1 cellular context compared by ENCODE assay signal in genomic region chr19:18304496-18305312, GRCh38.
TF ChIP-seq lines count a peak whose summit lies in the region.

No MANE protein-coding gene starts in this region.

TF ChIP-seq in GM12878, 131 proteins besides CTCF, POLR2A, EP300 and RAD21 (continues in another document):
- TF ChIP-seq SUPT20H (IDR thresholded peaks at IDR 0.05; ENCODE audit: borderline replicate concordance, control insufficient read depth, low read depth, low read length) (no peak), TARDBP (IDR thresholded peaks at IDR 0.05; ENCODE audit: borderline replicate concordance) (no peak), TCF3 (IDR thresholded peaks at IDR 0.05; ENCODE audit: borderline replicate concordance, insufficient read depth, low read depth, low read length) (peak; percentile 39; the same call in 1 of the 2 replicates), PBX3 (IDR thresholded peaks at IDR 0.05; ENCODE audit: insufficient replicate concordance, low read depth, low read length) (no peak), CEBPZ (IDR thresholded peaks at IDR 0.05; ENCODE audit: low read depth, low read length) (no peak), ZNF384 (IDR thresholded peaks at IDR 0.05; ENCODE audit: borderline replicate concordance, low read depth, low read length) (no peak), MTA3 (IDR thresholded peaks at IDR 0.05; ENCODE audit: borderline replicate concordance, low read length) (no peak), KDM1A (IDR thresholded peaks at IDR 0.05; ENCODE audit: borderline replicate concordance) (no peak), STAT3 (IDR thresholded peaks at IDR 0.05; ENCODE audit: low read depth, low read length) (no peak), E2F8 (IDR thresholded peaks at IDR 0.05; ENCODE audit: low read depth, partially characterized antibody) (no peak), CREB1 (IDR thresholded peaks at IDR 0.05; ENCODE audit: low read depth) (peak; percentile 52), BMI1 (IDR thresholded peaks at IDR 0.05; ENCODE audit: borderline replicate concordance) (0 out of 2 replicates have a peak, but pooled peaks have one; percentile 18), FOXK2 (IDR thresholded peaks at IDR 0.05) (no peak), IKZF1 (conservative IDR thresholded peaks at IDR 0.05) (peak; percentile 89), ZBTB40 (IDR thresholded peaks at IDR 0.05; ENCODE audit: borderline replicate concordance) (peak; percentile 42; the same call in 1 of the 2 replicates), PAX8 (IDR thresholded peaks at IDR 0.05) (no peak), FOS (IDR thresholded peaks at IDR 0.05; ENCODE audit: borderline replicate concordance, extremely low read depth, insufficient read length) (no peak), HDAC2 (IDR thresholded peaks at IDR 0.05) (no peak), CHD4 (IDR thresholded peaks at IDR 0.05) (no peak), FOXM1 (IDR thresholded peaks at IDR 0.05; ENCODE audit: low read depth, low read length) (no peak), HDAC6 (IDR thresholded peaks at IDR 0.05; ENCODE audit: unreplicated experiment) (no peak), GATAD2B (conservative IDR thresholded peaks at IDR 0.05; ENCODE audit: low read depth) (peak; percentile 84), ZNF592 (IDR thresholded peaks at IDR 0.05) (no peak), ESRRA (IDR thresholded peaks at IDR 0.05; ENCODE audit: low read length) (0 out of 2 replicates have a peak, but pooled peaks have one; percentile 48), RAD51 (IDR thresholded peaks at IDR 0.05) (no peak), DPF2 (IDR thresholded peaks at IDR 0.05) (peak; percentile 90), SMC3 (IDR thresholded peaks at IDR 0.05; ENCODE audit: borderline replicate concordance, low read length) (peak; percentile 16; the same call in 1 of the 2 replicates), ATF7 (IDR thresholded peaks at IDR 0.05; ENCODE audit: low read depth) (0 out of 2 replicates have a peak, but pooled peaks have one; percentile 7), ATF2 (IDR thresholded peaks at IDR 0.05; ENCODE audit: low read length) (no peak), EGR1 (IDR thresholded peaks at IDR 0.05; ENCODE audit: borderline replicate concordance in 1 of 2, low read depth in 2 of 2, low read length in 2 of 2) (peak in 1 of 2 experiments; percentile 75; a peak in 2 of 3 replicates), SIN3A (IDR thresholded peaks at IDR 0.05; ENCODE audit: low read depth, low read length) (peak; percentile 71), SPI1 (IDR thresholded peaks at IDR 0.05; ENCODE audit: borderline replicate concordance, insufficient read depth, low read depth, low read length) (no peak), YY1 (IDR thresholded peaks at IDR 0.05; ENCODE audit: low read depth, low read length) (0 out of 2 replicates have a peak, but pooled peaks have one; percentile 62), ZBTB33 (IDR thresholded peaks at IDR 0.05) (no peak), MYB (IDR thresholded peaks at IDR 0.05; ENCODE audit: borderline replicate concordance, low read depth, low read length) (no peak), ZNF207 (IDR thresholded peaks at IDR 0.05; ENCODE audit: borderline replicate concordance) (no peak), BCL3 (IDR thresholded peaks at IDR 0.05; ENCODE audit: borderline replicate concordance, insufficient read depth, low read depth, low read length, poor library complexity, severe bottlenecking) (peak; percentile 11), NBN (IDR thresholded peaks at IDR 0.05) (peak; percentile 75)
